In the genomic region with DNA sequence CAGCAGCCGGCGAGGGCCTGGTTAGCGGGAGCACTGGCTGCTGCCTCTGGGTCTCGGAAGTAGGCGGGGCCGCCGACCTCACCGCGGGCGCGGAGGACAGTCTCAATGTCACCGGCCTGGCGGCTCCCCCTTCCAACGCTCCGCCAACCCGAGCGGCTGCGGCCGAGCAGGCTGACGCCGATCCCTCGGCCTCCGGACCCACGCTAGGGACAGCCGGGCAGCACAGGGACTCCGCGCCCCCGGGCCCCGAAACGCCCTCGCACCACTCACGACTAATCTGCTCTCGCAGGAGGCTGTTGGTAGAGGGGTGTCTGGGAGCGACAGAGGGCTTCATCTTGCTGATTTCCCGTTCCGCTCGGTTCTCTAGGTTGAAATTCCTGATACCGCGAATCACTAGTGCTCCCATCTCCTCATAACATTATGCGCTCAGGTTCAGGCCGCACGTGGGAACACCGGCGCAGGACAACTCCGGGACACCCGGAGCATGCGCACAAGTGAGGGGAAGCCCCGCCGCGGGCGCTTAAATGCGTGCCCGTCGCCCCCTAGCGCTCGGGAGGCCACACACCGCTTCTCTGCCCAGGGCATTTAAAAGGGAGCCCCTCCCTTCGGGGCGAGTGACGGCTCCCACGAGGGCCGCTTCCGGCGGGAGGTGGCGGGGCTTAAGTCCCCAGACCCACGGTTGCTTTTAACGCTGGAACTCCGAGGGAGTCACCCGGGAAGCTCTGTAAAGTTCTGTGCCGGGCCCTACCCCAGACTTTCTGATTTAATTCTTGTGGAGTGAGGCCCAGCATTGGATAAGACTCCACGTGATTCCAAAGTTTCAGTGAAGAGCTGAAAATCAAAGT, we compare ENCODE assay signal across 8 cellular contexts. TPM values are rescaled to one million over a fixed set of nuclear protein-coding genes. Genes with fewer than 3 reads are reported as not detected.
A peak's percentile ranks its signal among the peaks of the same experiment; 100 is the strongest.
DNase-seq lines count a peak whose midpoint lies in the region; ATAC-seq lines count a peak whose summit lies in the region.

A gene (minus strand): TSS at position 496 of the 845 bp plus-strand sequence. CDS start 90 bp downstream, at position 406.

- H3K27me3 ChIP-seq in right cardiac atrium (ENCODE audit: control insufficient read depth, insufficient read depth) (no peaks in the 10 kb centered on the region), rectal smooth muscle tissue (ENCODE audit: control insufficient read depth, insufficient read depth, low read length) (no peaks in the 10 kb centered on the region), aorta (ENCODE audit: control insufficient read depth in 1 of 2, insufficient read depth in 2 of 2, low read length in 1 of 2) (no peaks in the 10 kb centered on the region)

- H3K4me3 ChIP-seq in right cardiac atrium (ENCODE audit: low read length) (peak within 1 kb of the TSS; percentile 78), rectal smooth muscle tissue (ENCODE audit: low read length) (peak within 1 kb of the TSS; percentile 94), aorta (ENCODE audit: low read length in 2 of 2) (peak within 1 kb of the TSS; percentile 80 to 88)

- 0% methylated on average over 71 of the region's 71 CpGs for WGBS in right cardiac atrium
- 0% methylated on average over 55 to 71 of the region's 71 CpGs for WGBS in aorta, 2 donors

- ATAC-seq in GM18499 (IDR thresholded peaks at IDR 0.05; ENCODE audit: insufficient read depth, unreplicated experiment) (peak; percentile 67), HG02943 (IDR thresholded peaks at IDR 0.05; ENCODE audit: low read depth, unreplicated experiment) (peak; percentile 93), right cardiac atrium (peak; percentile 99), aorta (ENCODE audit: low FRiP score) (peak; percentile 100)

- H3K36me3 ChIP-seq in rectal smooth muscle tissue (ENCODE audit: control insufficient read depth, insufficient read depth, low read length) (peaks cover 2% of the 10 kb centered on the region), aorta (ENCODE audit: control insufficient read depth in 1 of 2, insufficient read depth in 2 of 2, low read length in 1 of 2) (peaks cover 3 to 4% of the 10 kb centered on the region in 2 donors)

- peak within 1 kb of the TSS; percentile 92 for H3K27ac ChIP-seq in right cardiac atrium (ENCODE audit: low read length)
- peak within 1 kb of the TSS; percentile 90 for H3K27ac ChIP-seq in rectal smooth muscle tissue (ENCODE audit: low read depth, low read length)
- peak within 1 kb of the TSS; percentile 89 to 90 for H3K27ac ChIP-seq in aorta (ENCODE audit: low read depth in 1 of 2, low read length in 2 of 2)

- DNase-seq in NCI-H187 (lab: John Stamatoyannopoulos, UW) (peak; percentile 82 to 92), T-helper 2 cell (peak; percentile 93 to 95 (median 93)), anterior cingulate cortex (lab: John Stamatoyannopoulos, UW) (peak; percentile 69 to 97 (median 91)), right cardiac atrium (peak; percentile 97 to 98 (median 98)), aorta (peak; percentile 97 to 99)

- peak within 1 kb of the TSS; percentile 90 for H3K9ac ChIP-seq in rectal smooth muscle tissue (ENCODE audit: low read length)

- H3K4me1 ChIP-seq in right cardiac atrium (ENCODE audit: control insufficient read depth, insufficient read depth, low read length): no peaks in the 10 kb centered on the region
- H3K4me1 ChIP-seq in rectal smooth muscle tissue (ENCODE audit: control insufficient read depth, insufficient read depth, low read length): no peaks in the 10 kb centered on the region
- H3K4me1 ChIP-seq in aorta (ENCODE audit: control insufficient read depth in 1 of 2, insufficient read depth in 2 of 2, low read length in 2 of 2): no peaks in the 10 kb centered on the region

- intact Hi-C loops in right cardiac atrium (cut with DNase I) (loop anchor here in 3 of 4 donors (2.0 to 10.0 kb wide), 3 partner anchors 157 to 273 kb away; no protein-coding TSS in a partner anchor), aorta (cut with DNase I) (loop anchor here (2.0 to 5.0 kb wide), 7 partner anchors 27 to 385 kb away; a partner anchor contains a TSS)

- no peaks in the 10 kb centered on the region for H3K9me3 ChIP-seq in right cardiac atrium (ENCODE audit: control insufficient read depth, low read length)
- no peaks in the 10 kb centered on the region for H3K9me3 ChIP-seq in aorta (ENCODE audit: control insufficient read depth, low read length)

RNA-seq across cellular contexts. Expression of the gene that starts here (rescaled TPM):
- total RNA-seq in right cardiac atrium (100 to 1,000 TPM in 1 of 4 donors, 10 to 100 TPM in 3; 73.8 to 104 (median 91.4) TPM), aorta (10 to 100 TPM; 13.4 to 32.0 TPM)
- polyA plus RNA-seq in right cardiac atrium (72.5 TPM), aorta (10 to 100 TPM; 15.7 to 26.5 TPM)

Comparison
In these comparisons a context has a peak if more than half of its experiments do, and no peak if none do; other contexts are left out.
1. Peak in every context shown above with its lines: DNase-seq, ATAC-seq, H3K4me3 ChIP-seq and H3K27ac ChIP-seq.